Comparison of ENCODE assay signal across 1 cellular context in genomic region chr5:109989994-109990722, GRCh38.
TF ChIP-seq lines count a peak whose summit lies in the region.

No MANE protein-coding gene starts in this region.

TF ChIP-seq in HepG2, 621 proteins besides CTCF, POLR2A, EP300 and RAD21 (continued from another document and continues in another):
- TF ChIP-seq ZNF350 (CRISPR knock-in tag; IDR thresholded peaks at IDR 0.05; ENCODE audit: borderline replicate concordance, low read depth) = no peak
- no peak for TF ChIP-seq RBAK (CRISPR knock-in tag; IDR thresholded peaks at IDR 0.05)
- TF ChIP-seq FOXJ3 (CRISPR knock-in tag; IDR thresholded peaks at IDR 0.05; ENCODE audit: borderline replicate concordance) = peak; percentile 41; the same call in 1 of the 2 replicates
- TF ChIP-seq MLX (CRISPR knock-in tag; IDR thresholded peaks at IDR 0.05) = 0 out of 2 replicates have a peak, but pooled peaks have one; percentile 30
- no peak for TF ChIP-seq KIAA2018 (CRISPR knock-in tag; IDR thresholded peaks at IDR 0.05; ENCODE audit: borderline replicate concordance)
- peak; percentile 42; the same call in 1 of the 2 replicates for TF ChIP-seq ZMYM4 (CRISPR knock-in tag; IDR thresholded peaks at IDR 0.05)
- TF ChIP-seq TCF7 (IDR thresholded peaks at IDR 0.05; ENCODE audit: low read depth) = peak; percentile 48; the same call in 1 of the 2 replicates
- TF ChIP-seq DR1 (CRISPR knock-in tag; IDR thresholded peaks at IDR 0.05) = no peak
- TF ChIP-seq HNF4G (IDR thresholded peaks at IDR 0.05; ENCODE audit: borderline replicate concordance, low read depth, low read length) = peak; percentile 69; the same call in 1 of the 2 replicates
- TF ChIP-seq HNF4G (CRISPR knock-in tag; IDR thresholded peaks at IDR 0.05; ENCODE audit: borderline replicate concordance, low read depth) = no peak
- TF ChIP-seq PPARG (CRISPR knock-in tag; conservative IDR thresholded peaks at IDR 0.05) = peak; percentile 53
- peak; percentile 82; the same call in 1 of the 2 replicates for TF ChIP-seq MIXL1 (CRISPR knock-in tag; IDR thresholded peaks at IDR 0.05)
- no peak for TF ChIP-seq ZNF691 (CRISPR knock-in tag; IDR thresholded peaks at IDR 0.05; ENCODE audit: borderline replicate concordance, low read depth)
- no peak for TF ChIP-seq NR2C2 (CRISPR knock-in tag; IDR thresholded peaks at IDR 0.05; ENCODE audit: borderline replicate concordance)
- peak; percentile 11; the same call in 1 of the 2 replicates for TF ChIP-seq MYPOP (CRISPR knock-in tag; IDR thresholded peaks at IDR 0.05)
- TF ChIP-seq NR2F6 (IDR thresholded peaks at IDR 0.05) = peak; percentile 52
- TF ChIP-seq NR2F6 (CRISPR knock-in tag; IDR thresholded peaks at IDR 0.05) = peak; percentile 26; the same call in 1 of the 2 replicates
- peak; percentile 74 for TF ChIP-seq ASH2L (IDR thresholded peaks at IDR 0.05; ENCODE audit: insufficient read length, low read depth, low read length)
- TF ChIP-seq ZNF704 (CRISPR knock-in tag; IDR thresholded peaks at IDR 0.05; ENCODE audit: borderline replicate concordance) = no peak
- 0 out of 2 replicates have a peak, but pooled peaks have one; percentile 27 for TF ChIP-seq TARDBP (CRISPR knock-in tag; IDR thresholded peaks at IDR 0.05)
- no peak for TF ChIP-seq KLF12 (CRISPR knock-in tag; IDR thresholded peaks at IDR 0.05; ENCODE audit: borderline replicate concordance)
- TF ChIP-seq BCL6 (CRISPR knock-in tag; IDR thresholded peaks at IDR 0.05) = peak; percentile 85
- no peak for TF ChIP-seq ZNF296 (CRISPR knock-in tag; conservative IDR thresholded peaks at IDR 0.05)
- TF ChIP-seq CREM (IDR thresholded peaks at IDR 0.05) = peak; percentile 69; the same call in 1 of the 2 replicates
- TF ChIP-seq CREM (CRISPR knock-in tag; IDR thresholded peaks at IDR 0.05) = no peak
- peak; percentile 69 for TF ChIP-seq TEAD3 (CRISPR knock-in tag; optimal IDR thresholded peaks at IDR 0.05; ENCODE audit: borderline replicate concordance)
- TF ChIP-seq HDAC2 (CRISPR knock-in tag; IDR thresholded peaks at IDR 0.05) = 0 out of 2 replicates have a peak, but pooled peaks have one; percentile 18
- no peak for TF ChIP-seq ZNF770 (CRISPR knock-in tag; IDR thresholded peaks at IDR 0.05)
- peak; percentile 72; the same call in 1 of the 2 replicates for TF ChIP-seq AHDC1 (CRISPR knock-in tag; IDR thresholded peaks at IDR 0.05; ENCODE audit: borderline replicate concordance)
- TF ChIP-seq HIC2 (CRISPR knock-in tag; IDR thresholded peaks at IDR 0.05; ENCODE audit: low read depth) = no peak
- TF ChIP-seq PAWR (CRISPR knock-in tag; IDR thresholded peaks at IDR 0.05; ENCODE audit: borderline replicate concordance) = no peak
- no peak for TF ChIP-seq TRIM22 (IDR thresholded peaks at IDR 0.05)
